Comparison of ENCODE assay signal across 11 cellular contexts in genomic region chr7:38637957-38638356, GRCh38.
"Had no signal": no experiment of that assay in that cellular context is flagged by ENCODE, and none has a peak within 500 bp of the region (broad histone marks: within the 10 kb centered on the region; RNA-seq: fewer than 3 reads in every experiment).

No MANE protein-coding gene starts in this region.

- H3K4me1 Mint-ChIP-seq: GM23338, H9 had no signal

- H3K27ac ChIP-seq: GM23248 had no signal

- H3K4me3 Mint-ChIP-seq: GM23338, H9, HFFc6 had no signal

- H3K4me2 ChIP-seq: GM23338 had no signal

- DNase-seq: GM23248, GOT3, H7, H9, HCEC 1CT, HFFc6 had no signal

- ATAC-seq: GM23338, HCT116 had no signal

- H3K9ac ChIP-seq: GM23248 had no signal

- H3K9me3 ChIP-seq: HAP-1 had no signal

- H3K4me3 ChIP-seq: GM23248, GM23338, HAP-1 had no signal

- H2AFZ ChIP-seq: GM23248 had no signal

- H3K36me3 ChIP-seq: HAP-1 had no signal

- H3K27ac Mint-ChIP-seq: GM23338, H9, HFFc6 had no signal

- H3K4me1 ChIP-seq: HAP-1 had no signal

- H3K9me3 Mint-ChIP-seq: H9, HFFc6 had no signal

- FAIRE-seq: H1, H54 had no signal
